In the genomic region with DNA sequence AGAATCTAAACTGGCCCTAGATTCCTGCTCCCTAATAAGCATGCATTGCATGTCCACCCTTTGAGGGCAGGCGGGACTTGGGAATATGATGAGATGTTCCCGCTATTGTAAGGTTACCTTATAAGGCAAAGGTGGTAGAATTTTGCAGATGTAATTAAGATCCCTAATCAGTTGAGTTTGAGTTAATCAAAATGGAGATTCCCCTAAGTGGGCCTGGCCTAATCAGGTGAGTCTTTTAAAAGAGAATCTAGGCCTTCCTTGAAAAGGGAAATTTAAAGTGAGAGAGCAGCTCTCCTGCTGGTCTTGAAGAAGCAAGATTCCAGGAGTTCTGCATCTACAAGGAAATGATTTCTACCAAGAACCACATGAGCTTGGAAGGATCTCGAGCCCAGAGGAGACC, we compare ENCODE assay signal across 27 cellular contexts.
"Had no signal": no experiment of that assay in that cellular context is flagged by ENCODE, and none has a peak within 500 bp of the region (broad histone marks: within the 10 kb centered on the region; RNA-seq: fewer than 3 reads in every experiment).

No MANE protein-coding gene starts in this region.

- H3K9me3 ChIP-seq: esophagus muscularis mucosa, esophagus squamous epithelium, gastrocnemius medialis, gastroesophageal sphincter had no signal

- H3K27ac ChIP-seq: coronary artery, dorsolateral prefrontal cortex, epithelial cell of prostate, esophagus muscularis mucosa, esophagus squamous epithelium, foreskin keratinocyte, gastrocnemius medialis, gastroesophageal sphincter, heart left ventricle, heart right ventricle, hepatocyte had no signal

- H3K36me3 ChIP-seq: esophagus muscularis mucosa, esophagus squamous epithelium, gastrocnemius medialis, gastroesophageal sphincter, heart left ventricle, heart right ventricle had no signal

- H3K4me3 ChIP-seq: coronary artery, dorsolateral prefrontal cortex, esophagus muscularis mucosa, esophagus squamous epithelium, gastrocnemius medialis, gastroesophageal sphincter, heart left ventricle, heart right ventricle, hepatocyte had no signal

- H3K4me2 ChIP-seq: hepatocyte had no signal

- H2AFZ ChIP-seq: hepatocyte had no signal

- H3K4me1 ChIP-seq: esophagus squamous epithelium, foreskin keratinocyte, gastrocnemius medialis, heart left ventricle, heart right ventricle had no signal

- DNase-seq: cortex of kidney; dermis blood vessel endothelial cell; dorsolateral prefrontal cortex; effector CD4-positive, alpha-beta T cell; effector CD8-positive, alpha-beta T cell; effector memory CD4-positive, alpha-beta T cell; effector memory CD8-positive, alpha-beta T cell; endodermal cell; erythroblast; esophagus squamous epithelium; foreskin fibroblast; foreskin keratinocyte; foreskin melanocyte; gastrocnemius medialis; glutamatergic neuron; heart left ventricle; heart right ventricle had no signal

- ATAC-seq: effector memory CD8-positive, alpha-beta T cell; esophagus mucosa; foreskin keratinocyte; gastrocnemius medialis; gastroesophageal sphincter; heart left ventricle; heart right ventricle had no signal

- H3K27me3 ChIP-seq: dorsolateral prefrontal cortex, esophagus muscularis mucosa, hepatocyte had no signal

- H3K79me2 ChIP-seq: hepatocyte had no signal

- FAIRE-seq: colon, endometrium, endothelial cell of umbilical vein, frontal cortex had no signal
